Comparison of ENCODE assay signal across 1 cellular context in the genomic region with DNA sequence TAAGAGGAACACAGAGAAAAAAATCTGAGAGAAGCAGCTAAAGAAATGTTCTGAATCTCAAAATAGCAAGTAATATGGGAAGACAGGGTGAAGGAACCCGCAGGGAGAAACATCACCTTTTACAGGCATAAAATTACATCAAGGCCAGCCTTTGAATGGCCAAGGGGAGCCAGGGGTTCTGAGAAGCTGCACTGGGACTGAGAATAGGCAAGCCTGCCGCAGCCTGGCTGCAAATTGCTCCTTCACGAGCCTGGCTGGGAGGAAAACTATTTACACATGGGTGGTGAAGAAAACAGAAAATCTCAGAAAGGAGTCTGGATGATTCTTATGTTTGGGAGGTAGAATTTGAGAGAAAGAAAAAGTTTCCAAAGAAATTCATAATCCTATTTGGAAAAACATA.
TF ChIP-seq lines count a peak whose summit lies in the region.

No MANE protein-coding gene starts in this region.

TF ChIP-seq in H1, 55 proteins besides CTCF, POLR2A, EP300 and RAD21 (continued from another document):
- TF ChIP-seq SP2 (IDR thresholded peaks at IDR 0.05; ENCODE audit: low read length) (no peak), KDM1A (IDR thresholded peaks at IDR 0.05; ENCODE audit: borderline replicate concordance, low read length) (no peak), EGR1 (IDR thresholded peaks at IDR 0.05; ENCODE audit: borderline replicate concordance, low read depth, low read length) (no peak), SIX5 (IDR thresholded peaks at IDR 0.05; ENCODE audit: low read depth, low read length) (no peak)
